In the genomic region with DNA sequence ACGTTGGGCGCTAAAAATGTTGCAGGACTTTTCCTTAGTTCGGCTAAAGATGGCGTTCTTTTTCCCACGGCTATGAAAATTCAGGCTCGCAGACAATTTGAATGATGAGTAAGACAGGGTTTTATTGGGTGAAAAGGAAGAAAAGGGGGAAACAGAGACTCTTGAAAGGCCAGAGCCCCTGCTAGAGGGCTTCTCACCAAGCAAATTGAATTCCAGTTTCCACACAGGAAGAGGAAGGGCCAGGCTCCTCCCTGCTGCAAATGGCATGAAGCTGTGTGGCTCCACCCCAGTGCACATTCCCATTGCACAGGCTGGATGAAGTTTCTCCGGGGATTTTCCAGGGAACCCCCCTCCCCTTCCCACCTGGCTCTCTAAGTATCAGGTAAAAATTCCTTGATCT, we compare ENCODE assay signal across 20 cellular contexts.
DNase-seq lines count a peak whose midpoint lies in the region; ATAC-seq and TF ChIP-seq lines count a peak whose summit lies in the region.
"Had no signal": no experiment of that assay in that cellular context is flagged by ENCODE, and none has a peak within 500 bp of the region (broad histone marks: within the 10 kb centered on the region; RNA-seq: fewer than 3 reads in every experiment).

No MANE protein-coding gene starts in this region.

- H3K9me2 ChIP-seq in GM23338 (ENCODE audit: insufficient read depth): no peaks in the 10 kb centered on the region

- peak; percentile 6 for DNase-seq in BE2C
- peak; percentile 68 for DNase-seq in H4 (ENCODE audit: low spot score)
- peak; percentile 0 to 5 for DNase-seq in NCI-H446 (lab: John Stamatoyannopoulos, UW)
- no peak for DNase-seq in Right ventricle myocardium superior
- no peak for DNase-seq in erythroblast (lab: John Stamatoyannopoulos, UW)
- DNase-seq in left colon: no peak
- DNase-seq in GM23338 (ENCODE audit: low spot score): no peak
- DNase-seq: ACHN; CD8-positive, alpha-beta memory T cell; DMS 273 treated with DMSO at 0.1 percent for 48 hours; MM.1S; NCI-H2029; NCI-H226; NCI-H774; SJCRH30; T-cell; T1000 had no signal

- no peaks in the 10 kb centered on the region for H3K36me3 ChIP-seq in BE2C
- H3K36me3 ChIP-seq in GM23338 (ENCODE audit: insufficient read depth): no peaks in the 10 kb centered on the region
- H3K36me3 ChIP-seq: SJCRH30 had no signal

- H3K4me2 ChIP-seq in GM23338: no peak overlapping the region
- H3K4me2 ChIP-seq: KMS-11 had no signal

- H3K79me2 ChIP-seq in GM23338 (replicated peaks; ENCODE audit: insufficient read depth): no peaks in the 10 kb centered on the region

- H3K4me1 ChIP-seq in BE2C (no peaks in the 10 kb centered on the region), GM23338 (ENCODE audit: insufficient read depth) (no peaks in the 10 kb centered on the region)
- H3K4me1 ChIP-seq: SJCRH30 had no signal

- ATAC-seq in SK-N-SH treated with all-trans-retinoic acid at 6 μM for 48 hours (peak; percentile 92), Right ventricle myocardium superior (ENCODE audit: poor library complexity) (no peak), left colon (no peak), GM23338 (no peak)
- ATAC-seq: HCT116, T-cell had no signal

- no peak overlapping the region for H3K4me3 Mint-ChIP-seq in GM23338
- H3K4me3 Mint-ChIP-seq: CD8-positive, alpha-beta memory T cell; T-cell had no signal

- no peak overlapping the region; the same call in 1 of the 2 replicates for H2AFZ ChIP-seq in GM23338

- H3K9me3 Mint-ChIP-seq in GM23338: peaks cover 8% of the 10 kb centered on the region; the same call in 1 of the 3 replicates

- H3K27me3 Mint-ChIP-seq in GM23338 (ENCODE audit: insufficient read depth, low read depth, poor library complexity): no peaks in the 10 kb centered on the region
- H3K27me3 Mint-ChIP-seq: CD8-positive, alpha-beta memory T cell had no signal

- no peaks in the 10 kb centered on the region for H4K20me1 ChIP-seq in GM23338 (replicated peaks; ENCODE audit: insufficient read depth)

- H3F3A ChIP-seq in GM23338 (replicated peaks; ENCODE audit: low read depth): no peaks in the 10 kb centered on the region

- no peak overlapping the region for H3K27ac Mint-ChIP-seq in GM23338
- H3K27ac Mint-ChIP-seq: CD8-positive, alpha-beta memory T cell; T-cell had no signal

- no peaks in the 10 kb centered on the region for H3K9me3 ChIP-seq in BE2C
- H3K9me3 ChIP-seq: SJCRH30 had no signal

- no peaks in the 10 kb centered on the region for H3K4me1 Mint-ChIP-seq in GM23338
- H3K4me1 Mint-ChIP-seq: CD8-positive, alpha-beta memory T cell; T-cell had no signal

- intact Hi-C loops in Right ventricle myocardium superior (cut with DNase I) (no loop called here), left colon (cut with DNase I, micrococcal nuclease) (no loop called here)

- H3K36me3 Mint-ChIP-seq in GM23338 (ENCODE audit: low read depth): peaks cover 14% of the 10 kb centered on the region
- H3K36me3 Mint-ChIP-seq: CD8-positive, alpha-beta memory T cell; T-cell had no signal

- H3K4me3 ChIP-seq in BE2C (ENCODE audit: low read depth, low read length) (peak overlapping the region; percentile 16; the same call in 1 of the 2 replicates), GM23338 (no peak overlapping the region)
- H3K4me3 ChIP-seq: SJCRH30 had no signal

- H3K27me3 ChIP-seq in BE2C: no peaks in the 10 kb centered on the region
- no peaks in the 10 kb centered on the region for H3K27me3 ChIP-seq in GM23338 (ENCODE audit: insufficient read depth)

- TF ChIP-seq CTCF in BE2C (IDR thresholded peaks at IDR 0.05; ENCODE audit: low read depth, low read length): no peak
- TF ChIP-seq CTCF in GM23338 (conservative IDR thresholded peaks at IDR 0.05; ENCODE audit: low read depth in 2 of 2): no peak

- no peak for TF ChIP-seq POLR2A in erythroblast (IDR thresholded peaks at IDR 0.05; ENCODE audit: low read length)

- no peak overlapping the region for H3K27ac ChIP-seq in GM23338 (ENCODE audit: low read depth)
- H3K27ac ChIP-seq: KMS-11, SJCRH30 had no signal

TF ChIP-seq in SK-N-SH treated with all-trans-retinoic acid at 6 μM for 48 hours, 23 proteins besides CTCF, POLR2A, EP300 and RAD21 (continues in another document):
- no peak for TF ChIP-seq TOX (CRISPR knock-in tag; IDR thresholded peaks at IDR 0.05; ENCODE audit: borderline replicate concordance)
- TF ChIP-seq CSDC2 (CRISPR knock-in tag; IDR thresholded peaks at IDR 0.05): no peak
- TF ChIP-seq CREB5 (CRISPR knock-in tag; IDR thresholded peaks at IDR 0.05; ENCODE audit: low read depth): no peak
- TF ChIP-seq ARNTL (CRISPR knock-in tag; IDR thresholded peaks at IDR 0.05; ENCODE audit: borderline replicate concordance, low read depth): no peak
- TF ChIP-seq BACH2 (CRISPR knock-in tag; IDR thresholded peaks at IDR 0.05; ENCODE audit: borderline replicate concordance): no peak
- no peak for TF ChIP-seq TCF4 (CRISPR knock-in tag; IDR thresholded peaks at IDR 0.05; ENCODE audit: borderline replicate concordance)
- TF ChIP-seq ZNF8 (CRISPR knock-in tag; IDR thresholded peaks at IDR 0.05): no peak
- TF ChIP-seq OSR1 (CRISPR knock-in tag; IDR thresholded peaks at IDR 0.05): no peak

TF ChIP-seq in GM23338, 12 proteins besides CTCF, POLR2A, EP300 and RAD21:
- TF ChIP-seq ZNF114 (CRISPR knock-in tag; IDR thresholded peaks at IDR 0.05): no peak
- no peak for TF ChIP-seq STAT1 (IDR thresholded peaks at IDR 0.05; ENCODE audit: unreplicated experiment)
- no peak for TF ChIP-seq CREB1 (CRISPR knock-in tag; IDR thresholded peaks at IDR 0.05; ENCODE audit: low read depth)

Comparison
In these comparisons a context has a peak if more than half of its experiments do, and no peak if none do; other contexts are left out.
1. DNase-seq: peak in BE2C (single experiment), H4 (single experiment) and NCI-H446 (2 of 2); none in Right ventricle myocardium superior (single experiment), erythroblast (0 of 2), left colon (0 of 2) and GM23338 (single experiment).